9 cellular contexts compared by ENCODE assay signal in genomic region chr3:49940667-49941249, GRCh38. TPM values are rescaled to one million over a fixed set of nuclear protein-coding genes. Genes with fewer than 3 reads are reported as not detected.
DNase-seq lines count a peak whose midpoint lies in the region; ATAC-seq, FAIRE-seq and TF ChIP-seq lines count a peak whose summit lies in the region.
"Had no signal": no experiment of that assay in that cellular context is flagged by ENCODE, and none has a peak within 500 bp of the region (broad histone marks: within the 10 kb centered on the region; RNA-seq: fewer than 3 reads in every experiment).

No MANE protein-coding gene starts in this region.

- H3K27me3 ChIP-seq in mononuclear cell (ENCODE audit: insufficient read depth, low read length) = no peaks in the 10 kb centered on the region

- no peak for TF ChIP-seq CTCF in AG04449 (IDR thresholded peaks at IDR 0.05; ENCODE audit: insufficient read depth, low read length, missing control alignments)
- no peak for TF ChIP-seq CTCF in brain (conservative IDR thresholded peaks at IDR 0.05)

- H3K4me3 Mint-ChIP-seq in brain = peak overlapping the region; percentile 99

- H3K4me3 ChIP-seq in AG04449 (ENCODE audit: low read depth, low read length) (peak overlapping the region; percentile 96), mononuclear cell (ENCODE audit: low read length) (peak overlapping the region; percentile 64)

- POLR2A ChIA-PET in AG04449 (lab: Yijun Ruan, JAX) = interaction anchor here (1.0 to 2.7 kb wide), 6 partner anchors 12 to 163 kb away, joined by 3 to 42 read pairs (median 8); partner anchors contain the start of genes INKA1 and MON1A

- CTCF ChIA-PET in AG04449 (lab: Yijun Ruan, JAX) = interaction anchor here (0.6 to 1.6 kb wide), 3 partner anchors 12 to 138 kb away, joined by 3 to 5 read pairs (median 3); partner anchors contain the start of gene INKA1

- peak; percentile 8 for ATAC-seq in HG02623 (IDR thresholded peaks at IDR 0.05; ENCODE audit: unreplicated experiment)
- no peak for ATAC-seq in GM19397 (IDR thresholded peaks at IDR 0.05; ENCODE audit: unreplicated experiment)
- ATAC-seq in HG02938 (IDR thresholded peaks at IDR 0.05; ENCODE audit: unreplicated experiment) = no peak
- no peak for ATAC-seq in GM21381 (IDR thresholded peaks at IDR 0.05; ENCODE audit: unreplicated experiment)

- DNase-seq in AG04449 (ENCODE audit: low read depth, low spot score) (no peak), H54 (ENCODE audit: insufficient read length, low spot score) (no peak)

- H3K4me1 ChIP-seq in mononuclear cell (ENCODE audit: insufficient read depth, low read length) = peaks cover 35% of the 10 kb centered on the region

- peaks cover 32% of the 10 kb centered on the region for H3K36me3 Mint-ChIP-seq in brain

- H3K27me3 Mint-ChIP-seq in brain = peaks cover 10% of the 10 kb centered on the region

- peaks cover 30% of the 10 kb centered on the region for H3K4me1 Mint-ChIP-seq in brain

- no peak for TF ChIP-seq POLR2A in H54 (IDR thresholded peaks at IDR 0.05; ENCODE audit: low read depth, low read length)

- H3K27ac Mint-ChIP-seq in brain = peak overlapping the region; percentile 97 to 99 (median 98)

- H3K9me3 ChIP-seq in mononuclear cell (ENCODE audit: low read depth, low read length) = no peaks in the 10 kb centered on the region

- FAIRE-seq in H54 (lab: Jason Lieb, UNC) = no peak
- FAIRE-seq: islet of Langerhans had no signal

- H3K9me3 Mint-ChIP-seq in brain = peaks cover 0 to 10% (median 0%) of the 10 kb centered on the region in 5 experiments

RNA-seq across cellular contexts. Expression of gene RBM6, which starts 0.8 kb away (rescaled TPM):
- polyA plus RNA-seq in brain (ENCODE audit: insufficient read depth, low read depth, low replicate concordance) = 13.8 TPM
- total RNA-seq in mononuclear cell = 59.0 TPM

RNA-seq across cellular contexts. Expression of gene MON1A, which starts 11.1 kb away (rescaled TPM):
- polyA plus RNA-seq in brain (ENCODE audit: insufficient read depth, low read depth, low replicate concordance) = 16.9 TPM
- 0.73 TPM for total RNA-seq in mononuclear cell

RNA-seq across cellular contexts. Expression of gene MST1R, which starts 37.1 kb away (rescaled TPM):
- polyA plus RNA-seq in brain (ENCODE audit: insufficient read depth, low read depth, low replicate concordance) = 1.6 TPM
- total RNA-seq in mononuclear cell = 0.10 TPM
